Comparison of ENCODE assay signal across 22 cellular contexts in genomic region chr14:64221604-64222003, GRCh38.
A peak's percentile ranks its signal among the peaks of the same experiment; 100 is the strongest.
DNase-seq lines count a peak whose midpoint lies in the region; ATAC-seq and TF ChIP-seq lines count a peak whose summit lies in the region.
"Had no signal": no experiment of that assay in that cellular context is flagged by ENCODE, and none has a peak within 500 bp of the region (broad histone marks: within the 10 kb centered on the region; RNA-seq: fewer than 3 reads in every experiment).

No MANE protein-coding gene starts in this region.

- intact Hi-C loops in Right ventricle myocardium superior (cut with DNase I) (no loop called here), esophagus muscularis mucosa (cut with DNase I) (no loop called here)

- ATAC-seq in Right ventricle myocardium superior (ENCODE audit: poor library complexity) (no peak), left lobe of liver (peak; percentile 44)
- peak; percentile 25 to 28 for ATAC-seq in stimulated activated naive B cell treated with anti-CD40 and anti-IgM and Interleukin-4, amounts not matched to agents 10 μg/mL and 1 μg/mL and 100 μg/mL, for 72 hours (replicated peaks)
- ATAC-seq in activated T-cell treated with anti-CD3 and anti-CD28 coated beads, Interleukin-2, amount 50 U/mL, for 72 hours (replicated peaks in 1 of 2) = no peak
- ATAC-seq: Panc1 had no signal

- no peak for DNase-seq in cardiac muscle cell (ENCODE audit: low read depth in 1 of 2, low spot score in 1 of 2)
- DNase-seq in Right ventricle myocardium superior = no peak
- DNase-seq in LNCaP clone FGC (ENCODE audit: low read depth) = peak; percentile 77
- peak; percentile 39 for DNase-seq in left lobe of liver (ENCODE audit: low spot score)
- DNase-seq in stimulated activated naive B cell treated with anti-CD40 and anti-IgM and Interleukin-4, amounts not matched to agents 10 μg/mL and 1 μg/mL and 100 μg/mL, for 72 hours = no peak
- DNase-seq in activated T-cell treated with anti-CD3 and anti-CD28 coated beads, Interleukin-2, amount 50 U/mL, for 72 hours = no peak
- DNase-seq in esophagus muscularis mucosa (ENCODE audit: extremely low spot score) = no peak
- DNase-seq in cortex of kidney (lab: John Stamatoyannopoulos, UW) = no peak
- DNase-seq: activated CD8-positive, alpha-beta memory T cell treated with anti-CD3 and anti-CD28 coated beads for 24 hours; activated naive CD4-positive, alpha-beta T cell; activated T-cell treated with anti-CD3 and anti-CD28 coated beads, Interleukin-2, amount 50 U/mL, for 24 hours; AML-193; amniotic stem cell; DMS79; mesenchymal stem cell; NCI-H1694; NCI-H2171; NCI-H524; right lobe of liver had no signal

- peaks cover 38 to 57% of the 10 kb centered on the region in 2 donors for H3K4me1 Mint-ChIP-seq in stimulated activated naive B cell treated with anti-CD40 and anti-IgM and Interleukin-4, amounts not matched to agents 10 μg/mL and 1 μg/mL and 100 μg/mL, for 72 hours
- no peaks in the 10 kb centered on the region for H3K4me1 Mint-ChIP-seq in activated T-cell treated with anti-CD3 and anti-CD28 coated beads, Interleukin-2, amount 50 U/mL, for 72 hours (ENCODE audit: low read depth)

- TF ChIP-seq POLR2A in esophagus muscularis mucosa (IDR thresholded peaks at IDR 0.05; ENCODE audit: low read depth) = no peak

- no peak for TF ChIP-seq EP300 in esophagus muscularis mucosa (IDR thresholded peaks at IDR 0.05)

- no peaks in the 10 kb centered on the region for H3K9me3 ChIP-seq in cardiac muscle cell (ENCODE audit: low read depth)
- no peaks in the 10 kb centered on the region for H3K9me3 ChIP-seq in esophagus muscularis mucosa
- H3K9me3 ChIP-seq: right lobe of liver, SJSA1 had no signal

- H3K36me3 Mint-ChIP-seq in stimulated activated naive B cell treated with anti-CD40 and anti-IgM and Interleukin-4, amounts not matched to agents 10 μg/mL and 1 μg/mL and 100 μg/mL, for 72 hours = peaks cover 37 to 55% of the 10 kb centered on the region in 2 donors
- peaks cover 2% of the 10 kb centered on the region in 2 donors for H3K36me3 Mint-ChIP-seq in activated T-cell treated with anti-CD3 and anti-CD28 coated beads, Interleukin-2, amount 50 U/mL, for 72 hours (ENCODE audit: insufficient read depth in 2 of 2)

- H3K27ac Mint-ChIP-seq in stimulated activated naive B cell treated with anti-CD40 and anti-IgM and Interleukin-4, amounts not matched to agents 10 μg/mL and 1 μg/mL and 100 μg/mL, for 72 hours = peak overlapping the region; percentile 72
- H3K27ac Mint-ChIP-seq in activated T-cell treated with anti-CD3 and anti-CD28 coated beads, Interleukin-2, amount 50 U/mL, for 72 hours = no peak overlapping the region
- H3K27ac Mint-ChIP-seq: activated T-cell treated with anti-CD3 and anti-CD28 coated beads, Interleukin-2, amount 50 U/mL, for 24 hours; T-helper 1 cell treated with Interleukin-12 subunit alpha and Interleukin-12 subunit beta and Interleukin-4 antibody, amounts not matched to agents 30 μg/mL and 1 μg/mL, for 36 hours had no signal

- H3K27ac ChIP-seq in cardiac muscle cell = peak overlapping the region; percentile 80
- H3K27ac ChIP-seq in esophagus muscularis mucosa (replicated peaks in 1 of 4) = no peak overlapping the region
- H3K27ac ChIP-seq: right lobe of liver, SJSA1 had no signal

- H3K27me3 Mint-ChIP-seq in stimulated activated naive B cell treated with anti-CD40 and anti-IgM and Interleukin-4, amounts not matched to agents 10 μg/mL and 1 μg/mL and 100 μg/mL, for 72 hours = no peaks in the 10 kb centered on the region
- no peaks in the 10 kb centered on the region for H3K27me3 Mint-ChIP-seq in activated T-cell treated with anti-CD3 and anti-CD28 coated beads, Interleukin-2, amount 50 U/mL, for 72 hours (ENCODE audit: low read depth)
- H3K27me3 Mint-ChIP-seq: activated T-cell treated with anti-CD3 and anti-CD28 coated beads, Interleukin-2, amount 50 U/mL, for 24 hours had no signal

- H3K36me3 ChIP-seq in cardiac muscle cell (peaks cover 21% of the 10 kb centered on the region), esophagus muscularis mucosa (peaks cover 72 to 100% (median 83%) of the 10 kb centered on the region in 4 donors)

- no peaks in the 10 kb centered on the region for H3K9me3 Mint-ChIP-seq in stimulated activated naive B cell treated with anti-CD40 and anti-IgM and Interleukin-4, amounts not matched to agents 10 μg/mL and 1 μg/mL and 100 μg/mL, for 72 hours
- no peaks in the 10 kb centered on the region for H3K9me3 Mint-ChIP-seq in activated T-cell treated with anti-CD3 and anti-CD28 coated beads, Interleukin-2, amount 50 U/mL, for 72 hours
- H3K9me3 Mint-ChIP-seq: activated T-cell treated with anti-CD3 and anti-CD28 coated beads, Interleukin-2, amount 50 U/mL, for 24 hours; T-helper 1 cell treated with Interleukin-12 subunit alpha and Interleukin-12 subunit beta and Interleukin-4 antibody, amounts not matched to agents 30 μg/mL and 1 μg/mL, for 36 hours had no signal

- peaks cover 53% of the 10 kb centered on the region for H3K4me1 ChIP-seq in cardiac muscle cell (ENCODE audit: low read depth)
- H3K4me1 ChIP-seq in esophagus muscularis mucosa = peaks cover 0 to 13% (median 4%) of the 10 kb centered on the region in 4 donors
- H3K4me1 ChIP-seq: right lobe of liver, SJSA1 had no signal

- H3K4me3 Mint-ChIP-seq in stimulated activated naive B cell treated with anti-CD40 and anti-IgM and Interleukin-4, amounts not matched to agents 10 μg/mL and 1 μg/mL and 100 μg/mL, for 72 hours = peak overlapping the region; percentile 45 to 52
- H3K4me3 Mint-ChIP-seq in activated T-cell treated with anti-CD3 and anti-CD28 coated beads, Interleukin-2, amount 50 U/mL, for 72 hours = no peak overlapping the region
- H3K4me3 Mint-ChIP-seq: activated T-cell treated with anti-CD3 and anti-CD28 coated beads, Interleukin-2, amount 50 U/mL, for 24 hours; T-helper 1 cell treated with Interleukin-12 subunit alpha and Interleukin-12 subunit beta and Interleukin-4 antibody, amounts not matched to agents 30 μg/mL and 1 μg/mL, for 36 hours had no signal

- 81% methylated on average over 4 of the region's 10 CpGs for WGBS in esophagus muscularis mucosa

- TF ChIP-seq CTCF in cardiac muscle cell (IDR thresholded peaks at IDR 0.05; ENCODE audit: low read depth, low read length) (no peak), LNCaP clone FGC (IDR thresholded peaks at IDR 0.05; ENCODE audit: control insufficient read depth, extremely low read depth, insufficient read depth) (peak; percentile 14; the same call in 1 of the 2 replicates), esophagus muscularis mucosa (IDR thresholded peaks at IDR 0.05) (no peak)

- no peak overlapping the region for H3K4me3 ChIP-seq in cardiac muscle cell
- H3K4me3 ChIP-seq in LNCaP clone FGC (ENCODE audit: low read depth, low read length) = no peak overlapping the region
- H3K4me3 ChIP-seq in esophagus muscularis mucosa = no peak overlapping the region
- H3K4me3 ChIP-seq: right lobe of liver, SJSA1 had no signal

- no peaks in the 10 kb centered on the region for H3K27me3 ChIP-seq in cardiac muscle cell
- no peaks in the 10 kb centered on the region for H3K27me3 ChIP-seq in esophagus muscularis mucosa
- H3K27me3 ChIP-seq: right lobe of liver, SJSA1 had no signal

Comparison
In these comparisons a context has a peak if more than half of its experiments do, and no peak if none do; other contexts are left out.
1. DNase-seq: peak in LNCaP clone FGC (single experiment) and left lobe of liver (single experiment); none in cardiac muscle cell (0 of 2), Right ventricle myocardium superior (single experiment), stimulated activated naive B cell treated with anti-CD40 and anti-IgM and Interleukin-4, amounts not matched to agents 10 μg/mL and 1 μg/mL and 100 μg/mL, for 72 hours (single experiment), activated T-cell treated with anti-CD3 and anti-CD28 coated beads, Interleukin-2, amount 50 U/mL, for 72 hours (0 of 2), esophagus muscularis mucosa (single experiment) and cortex of kidney (single experiment).
2. ATAC-seq: peak in left lobe of liver (single experiment) and stimulated activated naive B cell treated with anti-CD40 and anti-IgM and Interleukin-4, amounts not matched to agents 10 μg/mL and 1 μg/mL and 100 μg/mL, for 72 hours (2 of 2); none in Right ventricle myocardium superior (single experiment) and activated T-cell treated with anti-CD3 and anti-CD28 coated beads, Interleukin-2, amount 50 U/mL, for 72 hours (0 of 2).
3. H3K4me3 Mint-ChIP-seq: peak in stimulated activated naive B cell treated with anti-CD40 and anti-IgM and Interleukin-4, amounts not matched to agents 10 μg/mL and 1 μg/mL and 100 μg/mL, for 72 hours (2 of 2); none in activated T-cell treated with anti-CD3 and anti-CD28 coated beads, Interleukin-2, amount 50 U/mL, for 72 hours (0 of 2).